ENCODE assay signal across 22 cellular contexts in the genomic region with DNA sequence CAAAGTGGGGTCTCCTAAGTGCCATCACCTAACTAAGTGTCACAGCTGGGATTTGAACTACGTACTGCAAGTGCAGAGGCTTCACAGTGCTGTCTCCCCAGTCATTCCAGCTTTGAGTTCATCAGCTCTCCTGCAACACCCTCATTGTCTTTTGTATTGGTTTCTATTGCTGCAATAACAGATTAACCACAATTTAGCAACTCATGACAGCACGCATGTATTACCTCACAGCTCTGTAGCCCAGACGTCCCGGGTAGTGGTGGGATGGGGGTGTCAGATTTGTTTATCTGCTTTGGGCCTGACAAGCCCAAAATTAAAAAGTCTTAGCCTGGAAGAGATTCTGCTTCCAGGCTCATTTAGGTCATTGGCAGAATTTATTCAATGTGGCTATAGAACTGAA.
"Had no signal": no experiment of that assay in that cellular context is flagged by ENCODE, and none has a peak within 500 bp of the region (broad histone marks: within the 10 kb centered on the region; RNA-seq: fewer than 3 reads in every experiment).

No MANE protein-coding gene starts in this region.

- H3K27me3 ChIP-seq: body of pancreas, foreskin keratinocyte, testis had no signal

- H3K4me1 ChIP-seq: body of pancreas, foreskin keratinocyte, prostate gland, testis had no signal

- H3K36me3 ChIP-seq: prostate gland had no signal

- H3K4me3 ChIP-seq: body of pancreas, lung, prostate gland, testis had no signal

- H3K27ac Mint-ChIP-seq: activated CD8-positive, alpha-beta T cell treated with anti-CD3 and anti-CD28 coated beads for 36 hours; activated naive CD8-positive, alpha-beta T cell treated with anti-CD3 and anti-CD28 coated beads, Interleukin-2, amount 50 U/mL, for 24 hours; activated T-helper 1 cell treated with anti-CD3 and anti-CD28 coated beads, Interleukin-12 subunit alpha, Interleukin-12 subunit beta, Interleukin-2, Interleukin-4 antibody, amounts not matched to agents 30 ng/mL and 10 ng/mL and 1 ng/mL, durations not matched to agents 14 hours and 24 hours and 36 hours; dendritic cell treated with granulocyte-macrophage colony-stimulating factor and Interleukin-4, amounts not matched to agents 40 ng/mL and 50 ng/mL, for 4 days; naive B cell; stimulated activated naive B cell treated with anti-CD40 and anti-IgM and Interleukin-4, amounts not matched to agents 10 μg/mL and 1 μg/mL and 100 μg/mL, for 72 hours; type B pancreatic cell had no signal

- H3K4me3 Mint-ChIP-seq: activated CD8-positive, alpha-beta T cell treated with anti-CD3 and anti-CD28 coated beads for 36 hours; activated naive CD8-positive, alpha-beta T cell treated with anti-CD3 and anti-CD28 coated beads, Interleukin-2, amount 50 U/mL, for 24 hours; activated T-helper 1 cell treated with anti-CD3 and anti-CD28 coated beads, Interleukin-12 subunit alpha, Interleukin-12 subunit beta, Interleukin-2, Interleukin-4 antibody, amounts not matched to agents 30 ng/mL and 10 ng/mL and 1 ng/mL, durations not matched to agents 14 hours and 24 hours and 36 hours; dendritic cell treated with granulocyte-macrophage colony-stimulating factor and Interleukin-4, amounts not matched to agents 40 ng/mL and 50 ng/mL, for 4 days; naive B cell; stimulated activated naive B cell treated with anti-CD40 and anti-IgM and Interleukin-4, amounts not matched to agents 10 μg/mL and 1 μg/mL and 100 μg/mL, for 72 hours; type B pancreatic cell had no signal

- H3K36me3 Mint-ChIP-seq: naive B cell; stimulated activated naive B cell treated with anti-CD40 and anti-IgM and Interleukin-4, amounts not matched to agents 10 μg/mL and 1 μg/mL and 100 μg/mL, for 72 hours; type B pancreatic cell had no signal

- H3K9me3 ChIP-seq: body of pancreas, prostate gland, testis had no signal

- H3K9me3 Mint-ChIP-seq: activated CD8-positive, alpha-beta T cell treated with anti-CD3 and anti-CD28 coated beads for 36 hours; activated naive CD8-positive, alpha-beta T cell treated with anti-CD3 and anti-CD28 coated beads, Interleukin-2, amount 50 U/mL, for 24 hours; activated T-helper 1 cell treated with anti-CD3 and anti-CD28 coated beads, Interleukin-12 subunit alpha, Interleukin-12 subunit beta, Interleukin-2, Interleukin-4 antibody, amounts not matched to agents 30 ng/mL and 10 ng/mL and 1 ng/mL, durations not matched to agents 14 hours and 24 hours and 36 hours; dendritic cell treated with granulocyte-macrophage colony-stimulating factor and Interleukin-4, amounts not matched to agents 40 ng/mL and 50 ng/mL, for 4 days; stimulated activated naive B cell treated with anti-CD40 and anti-IgM and Interleukin-4, amounts not matched to agents 10 μg/mL and 1 μg/mL and 100 μg/mL, for 72 hours; type B pancreatic cell had no signal

- H3K4me1 Mint-ChIP-seq: activated naive CD8-positive, alpha-beta T cell treated with anti-CD3 and anti-CD28 coated beads, Interleukin-2, amount 50 U/mL, for 24 hours; naive B cell; stimulated activated naive B cell treated with anti-CD40 and anti-IgM and Interleukin-4, amounts not matched to agents 10 μg/mL and 1 μg/mL and 100 μg/mL, for 72 hours had no signal

- H3K27ac ChIP-seq: body of pancreas, foreskin keratinocyte, prostate gland, testis had no signal

- DNase-seq: activated CD4-positive, alpha-beta T cell treated with anti-CD3 and anti-CD28 coated beads for 48 hours; activated CD4-positive, CD25-positive, alpha-beta regulatory T cell; activated CD8-positive, alpha-beta T cell treated with anti-CD3 and anti-CD28 coated beads for 36 hours; activated gamma-delta T cell; activated naive CD4-positive, alpha-beta T cell treated with anti-CD3 and anti-CD28 coated beads, Interleukin-2, amount 50 U/mL, for 16 hours; activated naive CD8-positive, alpha-beta T cell treated with anti-CD3 and anti-CD28 coated beads, Interleukin-2, amount 50 U/mL, for 24 hours; body of pancreas; effector CD4-positive, alpha-beta T cell; erythroblast; foreskin keratinocyte; kidney; naive B cell; stimulated activated CD4-positive, alpha-beta T cell treated with anti-CD3 and anti-CD28 coated beads, Interleukin-2, amount 100 ng/mL, for 48 hours; stimulated activated CD8-positive, alpha-beta memory T cell treated with anti-CD3 and anti-CD28 coated beads, Interleukin-4, amount 100 ng/mL, for 48 hours; stimulated activated naive B cell treated with anti-CD40 and anti-IgM and Interleukin-4, amounts not matched to agents 10 μg/mL and 1 μg/mL and 100 μg/mL, for 72 hours; T-helper 1 cell; testis had no signal

- H3K27me3 Mint-ChIP-seq: activated CD8-positive, alpha-beta T cell treated with anti-CD3 and anti-CD28 coated beads for 36 hours; activated naive CD8-positive, alpha-beta T cell treated with anti-CD3 and anti-CD28 coated beads, Interleukin-2, amount 50 U/mL, for 24 hours; stimulated activated naive B cell treated with anti-CD40 and anti-IgM and Interleukin-4, amounts not matched to agents 10 μg/mL and 1 μg/mL and 100 μg/mL, for 72 hours had no signal
